In genomic region chr13:80336335-80336734, GRCh38 we compare ENCODE assay signal across 11 cellular contexts. TPM values are rescaled to one million over a fixed set of nuclear protein-coding genes. Genes with fewer than 3 reads are reported as not detected.
A peak's percentile ranks its signal among the peaks of the same experiment; 100 is the strongest.
DNase-seq lines count a peak whose midpoint lies in the region; ATAC-seq, FAIRE-seq and TF ChIP-seq lines count a peak whose summit lies in the region.
"Had no signal": no experiment of that assay in that cellular context is flagged by ENCODE, and none has a peak within 500 bp of the region (broad histone marks: within the 10 kb centered on the region; RNA-seq: fewer than 3 reads in every experiment).

No MANE protein-coding gene starts in this region.

- BruUV-seq in endothelial cell of umbilical vein (replicated peaks; lab: Mats Ljungman, UMichigan), result no TSS peak

- DNase-seq in right atrium auricular region (ENCODE audit: low spot score) (no peak), Right ventricle myocardium superior (no peak), endothelial cell of umbilical vein (ENCODE audit: low read depth, low spot score) (no peak), GM03348 (ENCODE audit: low spot score) (no peak), T-helper 1 cell (no peak)
- no peak for DNase-seq in stimulated activated naive CD8-positive, alpha-beta T cell treated with anti-CD3 and anti-CD28 coated beads, Interleukin-15, amount 100 ng/mL, for 72 hours
- DNase-seq: activated CD4-positive, alpha-beta T cell treated with anti-CD3 and anti-CD28 coated beads, Interleukin-2, amount 10 ng/mL, durations not matched to agents 7 days and 5 days; activated naive CD8-positive, alpha-beta T cell treated with anti-CD3 and anti-CD28 coated beads, Interleukin-2, amount 10 ng/mL, durations not matched to agents 7 days and 5 days; NCI-H1092 treated with DMSO at 0.1 percent for 48 hours had no signal

- no peak overlapping the region for H3K9ac ChIP-seq in endothelial cell of umbilical vein (replicated peaks; ENCODE audit: extremely low read depth, insufficient read depth, low read length)

- no peak overlapping the region for H2AFZ ChIP-seq in endothelial cell of umbilical vein (ENCODE audit: low read depth, low read length)

- dilution Hi-C loops in endothelial cell of umbilical vein (cut with MboI; ENCODE audit: extremely low pct_ligation_motif_present, low sequenced_read_pairs), result loop anchor here (25.0 kb wide), 1 partner anchor 299 kb away; no protein-coding TSS in a partner anchor

- POLR2A ChIA-PET in endothelial cell of umbilical vein (lab: Charles Lee), result no interaction called here

- intact Hi-C loops in Right ventricle myocardium superior (cut with DNase I) (loop anchor here (10.0 kb wide), 1 partner anchor 292 kb away; no protein-coding TSS in a partner anchor), endothelial cell of umbilical vein (cut with micrococcal nuclease) (no loop called here)

- no peaks in the 10 kb centered on the region for H3K9me3 Mint-ChIP-seq in nephron
- H3K9me3 Mint-ChIP-seq in stimulated activated naive CD8-positive, alpha-beta T cell treated with anti-CD3 and anti-CD28 coated beads, Interleukin-15, amount 100 ng/mL, for 72 hours, result no peaks in the 10 kb centered on the region
- H3K9me3 Mint-ChIP-seq: activated CD4-positive, alpha-beta T cell treated with anti-CD3 and anti-CD28 coated beads, Interleukin-2, amount 10 ng/mL, durations not matched to agents 7 days and 5 days; activated naive CD8-positive, alpha-beta T cell treated with anti-CD3 and anti-CD28 coated beads, Interleukin-2, amount 10 ng/mL, durations not matched to agents 7 days and 5 days had no signal

- peaks cover 27% of the 10 kb centered on the region for H3K4me1 Mint-ChIP-seq in nephron
- H3K4me1 Mint-ChIP-seq in stimulated activated naive CD8-positive, alpha-beta T cell treated with anti-CD3 and anti-CD28 coated beads, Interleukin-15, amount 100 ng/mL, for 72 hours, result no peaks in the 10 kb centered on the region
- H3K4me1 Mint-ChIP-seq: activated naive CD8-positive, alpha-beta T cell treated with anti-CD3 and anti-CD28 coated beads, Interleukin-2, amount 10 ng/mL, durations not matched to agents 7 days and 5 days had no signal

- peak overlapping the region in 2 of 3 experiments; percentile 20 to 55 for H3K27ac Mint-ChIP-seq in nephron
- H3K27ac Mint-ChIP-seq in stimulated activated naive CD8-positive, alpha-beta T cell treated with anti-CD3 and anti-CD28 coated beads, Interleukin-15, amount 100 ng/mL, for 72 hours, result no peak overlapping the region
- H3K27ac Mint-ChIP-seq: activated CD4-positive, alpha-beta T cell treated with anti-CD3 and anti-CD28 coated beads, Interleukin-2, amount 10 ng/mL, durations not matched to agents 7 days and 5 days; activated naive CD8-positive, alpha-beta T cell treated with anti-CD3 and anti-CD28 coated beads, Interleukin-2, amount 10 ng/mL, durations not matched to agents 7 days and 5 days had no signal

- H3K36me3 ChIP-seq in right atrium auricular region (peaks cover 50% of the 10 kb centered on the region), endothelial cell of umbilical vein (ENCODE audit: control insufficient read depth in 2 of 2, extremely low read depth in 1 of 2, insufficient read depth in 2 of 2, low read length in 2 of 2) (peaks cover 6 to 9% of the 10 kb centered on the region in 2 experiments)

- no peak for TF ChIP-seq POLR2A in endothelial cell of umbilical vein (IDR thresholded peaks at IDR 0.05; ENCODE audit: low read depth, low read length)

- no peaks in the 10 kb centered on the region for H3K9me1 ChIP-seq in endothelial cell of umbilical vein (replicated peaks; ENCODE audit: control insufficient read depth, extremely low read depth, insufficient read depth, low read length)

- peaks cover 43% of the 10 kb centered on the region for H3K36me3 Mint-ChIP-seq in nephron (ENCODE audit: low read depth)
- H3K36me3 Mint-ChIP-seq: activated naive CD8-positive, alpha-beta T cell treated with anti-CD3 and anti-CD28 coated beads, Interleukin-2, amount 10 ng/mL, durations not matched to agents 7 days and 5 days had no signal

- H3K4me3 ChIP-seq in right atrium auricular region, result peak overlapping the region; percentile 88 to 97
- peak overlapping the region in 1 of 3 experiments; percentile 98 for H3K4me3 ChIP-seq in endothelial cell of umbilical vein (replicated peaks in 1 of 3; ENCODE audit: insufficient read depth in 1 of 3, low read depth in 1 of 3, low read length in 3 of 3)

- TF ChIP-seq CTCF in right atrium auricular region (IDR thresholded peaks at IDR 0.05), result no peak
- TF ChIP-seq CTCF in endothelial cell of umbilical vein (IDR thresholded peaks at IDR 0.05; ENCODE audit: extremely low read depth in 1 of 2, insufficient read depth in 1 of 2, low read depth in 1 of 2, low read length in 2 of 2), result no peak
- no peak for TF ChIP-seq CTCF in nephron (IDR thresholded peaks at IDR 0.05; ENCODE audit: unreplicated experiment in 3 of 3)

- CTCF ChIA-PET in endothelial cell of umbilical vein (lab: Charles Lee), result interaction anchor here (1.2 kb wide), 1 partner anchor 681 kb away, joined by 5 read pairs; no protein-coding TSS in a partner anchor

- H3K4me3 Mint-ChIP-seq in nephron, result no peak overlapping the region
- no peak overlapping the region for H3K4me3 Mint-ChIP-seq in stimulated activated naive CD8-positive, alpha-beta T cell treated with anti-CD3 and anti-CD28 coated beads, Interleukin-15, amount 100 ng/mL, for 72 hours
- H3K4me3 Mint-ChIP-seq: activated CD4-positive, alpha-beta T cell treated with anti-CD3 and anti-CD28 coated beads, Interleukin-2, amount 10 ng/mL, durations not matched to agents 7 days and 5 days; activated naive CD8-positive, alpha-beta T cell treated with anti-CD3 and anti-CD28 coated beads, Interleukin-2, amount 10 ng/mL, durations not matched to agents 7 days and 5 days had no signal

- FAIRE-seq in endothelial cell of umbilical vein (lab: Jason Lieb, UNC), result no peak

- H3K27me3 Mint-ChIP-seq in nephron (ENCODE audit: low read depth), result no peaks in the 10 kb centered on the region
- H3K27me3 Mint-ChIP-seq in stimulated activated naive CD8-positive, alpha-beta T cell treated with anti-CD3 and anti-CD28 coated beads, Interleukin-15, amount 100 ng/mL, for 72 hours, result no peaks in the 10 kb centered on the region

- peaks cover 75% of the 10 kb centered on the region for H3K79me2 ChIP-seq in endothelial cell of umbilical vein (ENCODE audit: control insufficient read depth, insufficient read depth, low read length)

- H3K9me3 ChIP-seq in right atrium auricular region, result no peaks in the 10 kb centered on the region
- H3K9me3 ChIP-seq in endothelial cell of umbilical vein (replicated peaks; ENCODE audit: control insufficient read depth, insufficient read depth, low read length), result no peaks in the 10 kb centered on the region

- peaks cover 7% of the 10 kb centered on the region for H4K20me1 ChIP-seq in endothelial cell of umbilical vein (replicated peaks; ENCODE audit: control insufficient read depth, extremely low read depth, insufficient read depth, low read length)

- no peaks in the 10 kb centered on the region for H3K27me3 ChIP-seq in right atrium auricular region
- H3K27me3 ChIP-seq in endothelial cell of umbilical vein (ENCODE audit: control insufficient read depth in 2 of 2, insufficient read depth in 2 of 2, low read length in 2 of 2), result no peaks in the 10 kb centered on the region

- ATAC-seq in Right ventricle myocardium superior (ENCODE audit: poor library complexity), result no peak
- no peak for ATAC-seq in GM19397 (IDR thresholded peaks at IDR 0.05; ENCODE audit: unreplicated experiment)
- no peak for ATAC-seq in stimulated activated naive CD8-positive, alpha-beta T cell treated with anti-CD3 and anti-CD28 coated beads, Interleukin-15, amount 100 ng/mL, for 72 hours

- H3K4me1 ChIP-seq in right atrium auricular region (peaks cover 0 to 27% of the 10 kb centered on the region in 2 donors), endothelial cell of umbilical vein (ENCODE audit: control insufficient read depth, extremely low read depth, insufficient read depth, low read length) (peaks cover 34% of the 10 kb centered on the region)

- H3K4me2 ChIP-seq in endothelial cell of umbilical vein (ENCODE audit: insufficient read depth, low read length), result peak overlapping the region; percentile 95

- H3K27ac ChIP-seq in right atrium auricular region, result peak overlapping the region; percentile 97 to 99
- H3K27ac ChIP-seq in endothelial cell of umbilical vein (ENCODE audit: insufficient read depth, low read depth, low read length), result no peak overlapping the region

TF ChIP-seq in endothelial cell of umbilical vein, 7 proteins besides CTCF, POLR2A, EP300 and RAD21:
- no peak for TF ChIP-seq POLR2AphosphoS5 (IDR thresholded peaks at IDR 0.05; ENCODE audit: insufficient read depth, low read depth, low read length)
- no peak for TF ChIP-seq MYC (IDR thresholded peaks at IDR 0.05; ENCODE audit: low read depth, low read length)
- no peak for TF ChIP-seq EZH2 (IDR thresholded peaks at IDR 0.05; ENCODE audit: borderline replicate concordance, low read depth, low read length, severe bottlenecking)
- no peak for TF ChIP-seq JUN (IDR thresholded peaks at IDR 0.05; ENCODE audit: borderline replicate concordance, insufficient read depth, insufficient read length, low read depth)
- no peak for TF ChIP-seq GATA2 (IDR thresholded peaks at IDR 0.05; ENCODE audit: insufficient read depth, insufficient read length, low read depth, low read length)
- TF ChIP-seq FOS (IDR thresholded peaks at IDR 0.05; ENCODE audit: borderline replicate concordance, insufficient read depth, low read length), result no peak
- TF ChIP-seq, protein P1, sequence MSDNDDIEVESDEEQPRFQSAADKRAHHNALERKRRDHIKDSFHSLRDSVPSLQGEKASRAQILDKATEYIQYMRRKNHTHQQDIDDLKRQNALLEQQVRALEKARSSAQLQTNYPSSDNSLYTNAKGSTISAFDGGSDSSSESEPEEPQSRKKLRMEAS (IDR thresholded peaks at IDR 0.05; ENCODE audit: insufficient read depth, insufficient read length), result no peak

RNA-seq across cellular contexts. Expression of gene SPRY2, which starts 4.6 kb away (rescaled TPM):
- 10 to 100 TPM; 33.1 to 38.9 TPM for total RNA-seq in right atrium auricular region
- total RNA-seq in Right ventricle myocardium superior, result 35.8 TPM
- 26.2 and 27.9 TPM in 2 replicates for total RNA-seq in endothelial cell of umbilical vein
- 52.3 and 65.0 TPM in 2 replicates for polyA plus RNA-seq in endothelial cell of umbilical vein
- polyA plus RNA-seq in endothelial cell of umbilical vein (2011; cell fraction: cytosol; rRNA removed), result 49.4 and 58.1 TPM in 2 replicates
- 48.5 and 49.4 TPM in 2 replicates for polyA plus RNA-seq in endothelial cell of umbilical vein (2011; cell fraction: nucleus; rRNA removed)
- polyA plus RNA-seq in endothelial cell of umbilical vein (2012), result 20.2 and 27.1 TPM in 2 replicates
- polyA minus RNA-seq in endothelial cell of umbilical vein, result 61.5 and 68.5 TPM in 2 replicates
- polyA minus RNA-seq in endothelial cell of umbilical vein (2011; cell fraction: cytosol; rRNA and poly(A)+ RNA removed), result 2.9 TPM
- polyA minus RNA-seq in endothelial cell of umbilical vein (2011; cell fraction: nucleus; rRNA and poly(A)+ RNA removed), result 34.4 and 35.8 TPM in 2 replicates
- total RNA-seq: activated CD4-positive, alpha-beta T cell treated with anti-CD3 and anti-CD28 coated beads, Interleukin-2, amount 10 ng/mL, durations not matched to agents 7 days and 5 days had no signal

Comparison
In these comparisons a context has a peak if more than half of its experiments do, and no peak if none do; other contexts are left out.
1. H3K27ac Mint-ChIP-seq: peak in nephron (2 of 3); none in stimulated activated naive CD8-positive, alpha-beta T cell treated with anti-CD3 and anti-CD28 coated beads, Interleukin-15, amount 100 ng/mL, for 72 hours (0 of 2).